In genomic region chr6:39114395-39114706, GRCh38 we compare ENCODE assay signal across 8 cellular contexts. TPM values are rescaled to one million over a fixed set of nuclear protein-coding genes. Genes with fewer than 3 reads are reported as not detected.
DNase-seq lines count a peak whose midpoint lies in the region; ATAC-seq, FAIRE-seq and TF ChIP-seq lines count a peak whose summit lies in the region.

No MANE protein-coding gene starts in this region.

- H3K4me2 ChIP-seq in keratinocyte (ENCODE audit: control insufficient read depth, extremely low read depth, insufficient read depth, low read depth, low read length), result peak overlapping the region; percentile 74

- no peaks in the 10 kb centered on the region for H3K9me1 ChIP-seq in keratinocyte (ENCODE audit: control insufficient read depth, extremely low read depth, insufficient read depth, low read length)

- H3K9ac ChIP-seq in keratinocyte (ENCODE audit: control insufficient read depth, extremely low read depth, insufficient read depth, low read length) (peak overlapping the region; percentile 86), stomach smooth muscle (ENCODE audit: low read length in 2 of 2) (peak overlapping the region; percentile 70 to 90)

- DNase-seq in BJ (ENCODE audit: low read depth) (no peak), keratinocyte (ENCODE audit: low read depth, low spot score) (no peak), NCI-H2029 (lab: John Stamatoyannopoulos, UW) (no peak)
- DNase-seq in activated naive CD8-positive, alpha-beta T cell treated with anti-CD3 and anti-CD28 coated beads, Interleukin-2, amount 10 ng/mL, durations not matched to agents 7 days and 5 days, result no peak
- DNase-seq in activated CD4-positive, CD25-positive, alpha-beta regulatory T cell treated with anti-CD3 and anti-CD28 coated beads, Interleukin-2, amount 50 U/mL, for 72 hours, result no peak

- H3K4me1 ChIP-seq in keratinocyte (ENCODE audit: control insufficient read depth, extremely low read depth, insufficient read depth, low read length) (peaks cover 4% of the 10 kb centered on the region), stomach smooth muscle (ENCODE audit: control insufficient read depth, insufficient read depth, low read length) (peaks cover 9% of the 10 kb centered on the region)

- H3K27me3 ChIP-seq in BJ (ENCODE audit: control insufficient read depth, insufficient read depth, low read length) (no peaks in the 10 kb centered on the region), keratinocyte (ENCODE audit: control insufficient read depth, extremely low read depth, insufficient read depth, low read length) (no peaks in the 10 kb centered on the region), stomach smooth muscle (ENCODE audit: control insufficient read depth in 1 of 2, insufficient read depth in 2 of 2, low read length in 2 of 2) (no peaks in the 10 kb centered on the region)

- dilution Hi-C loops in keratinocyte (cut with MboI; ENCODE audit: extremely low pct_ligation_motif_present, low sequenced_read_pairs), result no loop called here

- H3K27ac Mint-ChIP-seq in activated naive CD8-positive, alpha-beta T cell treated with anti-CD3 and anti-CD28 coated beads, Interleukin-2, amount 10 ng/mL, durations not matched to agents 7 days and 5 days, result peak overlapping the region; percentile 96

- H3K9me3 ChIP-seq in keratinocyte (ENCODE audit: control insufficient read depth, low read depth, low read length) (no peaks in the 10 kb centered on the region), stomach smooth muscle (ENCODE audit: control insufficient read depth in 2 of 2, low read length in 2 of 2) (no peaks in the 10 kb centered on the region)

- H2AFZ ChIP-seq in keratinocyte (ENCODE audit: control insufficient read depth, low read length), result peak overlapping the region; percentile 43

- peak overlapping the region; percentile 91 for H3K4me3 Mint-ChIP-seq in activated naive CD8-positive, alpha-beta T cell treated with anti-CD3 and anti-CD28 coated beads, Interleukin-2, amount 10 ng/mL, durations not matched to agents 7 days and 5 days

- peaks cover 2% of the 10 kb centered on the region for H3K9me3 Mint-ChIP-seq in activated naive CD8-positive, alpha-beta T cell treated with anti-CD3 and anti-CD28 coated beads, Interleukin-2, amount 10 ng/mL, durations not matched to agents 7 days and 5 days

- FAIRE-seq in keratinocyte (lab: Jason Lieb, UNC), result peak; percentile 66

- no peaks in the 10 kb centered on the region for H3K27me3 Mint-ChIP-seq in activated naive CD8-positive, alpha-beta T cell treated with anti-CD3 and anti-CD28 coated beads, Interleukin-2, amount 10 ng/mL, durations not matched to agents 7 days and 5 days

- TF ChIP-seq CTCF in BJ (IDR thresholded peaks at IDR 0.05; ENCODE audit: insufficient read depth, low read depth, low read length) (no peak), keratinocyte (optimal IDR thresholded peaks at IDR 0.05 in 1 of 3, IDR thresholded peaks at IDR 0.05 in 1 of 3, conservative IDR thresholded peaks at IDR 0.05 in 1 of 3; ENCODE audit: extremely low read depth in 1 of 3, insufficient read depth in 2 of 3, low read length in 3 of 3) (no peak)

- POLR2A ChIA-PET in BJ (lab: Charles Lee), result no interaction called here
- POLR2A ChIA-PET in activated naive CD8-positive, alpha-beta T cell treated with anti-CD3 and anti-CD28 coated beads, Interleukin-2, amount 10 ng/mL, durations not matched to agents 7 days and 5 days (lab: Charles Lee), result interaction anchor here (0.6 to 2.2 kb wide), 5 partner anchors 10 to 238 kb away, joined by 3 to 7 read pairs (median 4); partner anchors contain the start of gene KCNK5

- H3K36me3 Mint-ChIP-seq in activated naive CD8-positive, alpha-beta T cell treated with anti-CD3 and anti-CD28 coated beads, Interleukin-2, amount 10 ng/mL, durations not matched to agents 7 days and 5 days, result peaks cover 3% of the 10 kb centered on the region

- CTCF ChIA-PET in BJ (lab: Yijun Ruan, JAX), result interaction anchor here (0.6 to 0.9 kb wide), 2 partner anchors 13 to 83 kb away, joined by 3 read pairs; no protein-coding TSS in a partner anchor

- ATAC-seq in GM19438 (IDR thresholded peaks at IDR 0.05; ENCODE audit: low read depth, unreplicated experiment), result peak; percentile 19
- ATAC-seq in HG03457 (IDR thresholded peaks at IDR 0.05; ENCODE audit: unreplicated experiment), result peak; percentile 3
- ATAC-seq in activated naive CD8-positive, alpha-beta T cell treated with anti-CD3 and anti-CD28 coated beads, Interleukin-2, amount 10 ng/mL, durations not matched to agents 7 days and 5 days (ENCODE audit: low read depth), result peak; percentile 10

- H3K4me3 ChIP-seq in BJ (ENCODE audit: low read depth, low read length) (peak overlapping the region; percentile 64), keratinocyte (ENCODE audit: control insufficient read depth in 2 of 3, extremely low read depth in 1 of 3, insufficient read depth in 2 of 3, low read depth in 1 of 3, low read length in 3 of 3) (peak overlapping the region; percentile 53 to 83 (median 77)), stomach smooth muscle (ENCODE audit: low read length in 2 of 2) (peak overlapping the region; percentile 83 to 95)

- H4K20me1 ChIP-seq in keratinocyte (ENCODE audit: control insufficient read depth, extremely low read depth, insufficient read depth, low read length), result no peaks in the 10 kb centered on the region

- H3K79me2 ChIP-seq in keratinocyte (ENCODE audit: control insufficient read depth, insufficient read depth, low read length), result no peaks in the 10 kb centered on the region

- H3K36me3 ChIP-seq in BJ (ENCODE audit: control insufficient read depth, insufficient read depth, low read length) (no peaks in the 10 kb centered on the region), keratinocyte (ENCODE audit: control insufficient read depth in 2 of 2, extremely low read depth in 1 of 2, insufficient read depth in 2 of 2, low read length in 2 of 2) (no peaks in the 10 kb centered on the region), stomach smooth muscle (ENCODE audit: control insufficient read depth in 2 of 2, insufficient read depth in 2 of 2, low read length in 2 of 2) (peaks cover 4 to 5% of the 10 kb centered on the region in 2 donors)

- H3K4me1 Mint-ChIP-seq in activated naive CD8-positive, alpha-beta T cell treated with anti-CD3 and anti-CD28 coated beads, Interleukin-2, amount 10 ng/mL, durations not matched to agents 7 days and 5 days, result peaks cover 40% of the 10 kb centered on the region

- H3K27ac ChIP-seq in keratinocyte (ENCODE audit: control insufficient read depth, insufficient read depth, low read length) (peak overlapping the region; percentile 84), stomach smooth muscle (ENCODE audit: low read length) (peak overlapping the region; percentile 88)

RNA-seq across cellular contexts. Expression of gene SAYSD1, which starts 0.6 kb away (rescaled TPM):
- 9.7 and 11.9 TPM in 2 replicates for polyA plus RNA-seq in BJ (2011; rRNA removed)
- polyA minus RNA-seq in BJ (2011; rRNA and poly(A)+ RNA removed), result 5.0 and 5.8 TPM in 2 replicates
- 10 to 100 TPM; 13.4 to 14.2 TPM for total RNA-seq in activated naive CD8-positive, alpha-beta T cell treated with anti-CD3 and anti-CD28 coated beads, Interleukin-2, amount 10 ng/mL, durations not matched to agents 7 days and 5 days
- 7.7 to 8.4 TPM (median 7.9 TPM) in 3 replicates for polyA plus RNA-seq in keratinocyte
- polyA plus RNA-seq in keratinocyte (2011; ENCODE audit: low read depth), result 1.4 TPM
- 6.0 and 7.9 TPM in 2 replicates for polyA plus RNA-seq in keratinocyte (2011; cell fraction: cytosol; rRNA removed)
- 6.0 and 6.1 TPM in 2 replicates for polyA plus RNA-seq in keratinocyte (2011; cell fraction: nucleus; rRNA removed)
- polyA plus RNA-seq in keratinocyte (2012; ENCODE audit: low replicate concordance), result 4.2 and 6.8 TPM in 2 replicates
- polyA minus RNA-seq in keratinocyte, result 3.9 to 7.5 TPM (median 6.1 TPM) in 3 replicates
- 10.2 TPM for polyA minus RNA-seq in keratinocyte (2011; cell fraction: cytosol; rRNA and poly(A)+ RNA removed)
- polyA minus RNA-seq in keratinocyte (2011; cell fraction: nucleus; rRNA and poly(A)+ RNA removed), result 2.0 and 4.7 TPM in 2 replicates
